ENCODE assay signal across 12 cellular contexts in genomic region chr1:230073371-230074035, GRCh38. TPM values are rescaled to one million over a fixed set of nuclear protein-coding genes. Genes with fewer than 3 reads are reported as not detected.
DNase-seq lines count a peak whose midpoint lies in the region; ATAC-seq and TF ChIP-seq lines count a peak whose summit lies in the region.
"Had no signal": no experiment of that assay in that cellular context is flagged by ENCODE, and none has a peak within 500 bp of the region (broad histone marks: within the 10 kb centered on the region; RNA-seq: fewer than 3 reads in every experiment).

No MANE protein-coding gene starts in this region.

- H3K36me3 ChIP-seq in fibroblast of lung (ENCODE audit: control insufficient read depth, insufficient read depth, low read length) (no peaks in the 10 kb centered on the region), smooth muscle cell (ENCODE audit: low read depth) (no peaks in the 10 kb centered on the region)

- H4K20me1 ChIP-seq in fibroblast of lung (ENCODE audit: control insufficient read depth, extremely low read depth, insufficient read depth, low read length) (no peaks in the 10 kb centered on the region), smooth muscle cell (ENCODE audit: low read depth) (peaks cover 65% of the 10 kb centered on the region)

- H3K4me3 Mint-ChIP-seq in activated CD4-positive, alpha-beta T cell treated with anti-CD3 and anti-CD28 coated beads, Interleukin-2, amount 10 ng/mL, durations not matched to agents 24 days and 14 days = no peak overlapping the region
- H3K4me3 Mint-ChIP-seq: B cell had no signal

- H3K9ac ChIP-seq in fibroblast of lung (ENCODE audit: insufficient read depth, low read length) (peak overlapping the region; percentile 16), smooth muscle cell (ENCODE audit: low read depth) (peak overlapping the region; percentile 45)

- peaks cover 25% of the 10 kb centered on the region for H3K36me3 Mint-ChIP-seq in activated CD4-positive, alpha-beta T cell treated with anti-CD3 and anti-CD28 coated beads, Interleukin-2, amount 10 ng/mL, durations not matched to agents 24 days and 14 days (ENCODE audit: low read depth)

- H3F3A ChIP-seq in smooth muscle cell (ENCODE audit: low read depth) = peaks cover 21% of the 10 kb centered on the region

- peak overlapping the region; percentile 4 for H3K4me2 ChIP-seq in fibroblast of lung (ENCODE audit: extremely low read depth, insufficient read depth, low read length)
- H3K4me2 ChIP-seq in smooth muscle cell = peak overlapping the region; percentile 32

- intact Hi-C loops in activated CD4-positive, alpha-beta T cell treated with anti-CD3 and anti-CD28 coated beads, Interleukin-2, amount 10 ng/mL, durations not matched to agents 24 days and 14 days (cut with micrococcal nuclease) = no loop called here

- no peak for TF ChIP-seq CTCF in fibroblast of lung (conservative IDR thresholded peaks at IDR 0.05 in 1 of 2, IDR thresholded peaks at IDR 0.05 in 1 of 2; ENCODE audit: low read depth in 1 of 2, low read length in 2 of 2)
- no peak for TF ChIP-seq CTCF in smooth muscle cell (IDR thresholded peaks at IDR 0.05; ENCODE audit: borderline replicate concordance, insufficient read depth, poor library complexity, severe bottlenecking)

- peaks cover 66% of the 10 kb centered on the region for H3K4me1 Mint-ChIP-seq in activated CD4-positive, alpha-beta T cell treated with anti-CD3 and anti-CD28 coated beads, Interleukin-2, amount 10 ng/mL, durations not matched to agents 24 days and 14 days

- ATAC-seq in SK-N-SH treated with all-trans-retinoic acid at 6 μM for 48 hours (peak; percentile 81), GM19023 (IDR thresholded peaks at IDR 0.05; ENCODE audit: unreplicated experiment) (no peak), HG02973 (IDR thresholded peaks at IDR 0.05; ENCODE audit: unreplicated experiment) (no peak), HG03378 (IDR thresholded peaks at IDR 0.05; ENCODE audit: unreplicated experiment) (no peak)

- no peaks in the 10 kb centered on the region for H3K9me3 Mint-ChIP-seq in activated CD4-positive, alpha-beta T cell treated with anti-CD3 and anti-CD28 coated beads, Interleukin-2, amount 10 ng/mL, durations not matched to agents 24 days and 14 days
- H3K9me3 Mint-ChIP-seq: activated naive CD4-positive, alpha-beta T cell treated with anti-CD3 and anti-CD28 coated beads, Interleukin-2, amount 50 U/mL, for 72 hours had no signal

- H3K27me3 ChIP-seq in fibroblast of lung (ENCODE audit: control insufficient read depth, insufficient read depth, low read length) (no peaks in the 10 kb centered on the region), smooth muscle cell (ENCODE audit: low read depth) (no peaks in the 10 kb centered on the region)
- H3K27me3 ChIP-seq: SJCRH30 had no signal

- no peak for DNase-seq in activated CD4-positive, alpha-beta T cell treated with anti-CD3 and anti-CD28 coated beads, Interleukin-2, amount 10 ng/mL, durations not matched to agents 24 days and 14 days
- no peak for DNase-seq in activated CD4-positive, alpha-beta T cell treated with anti-CD3 and anti-CD28 coated beads for 1 hour
- DNase-seq in fibroblast of lung (ENCODE audit: low read depth in 2 of 2) (peak; percentile 67 to 78), smooth muscle cell (lab: John Stamatoyannopoulos, UW; ENCODE audit: unreplicated experiment) (no peak)
- DNase-seq: NCI-H1417, SJCRH30 had no signal

- H3K27ac Mint-ChIP-seq in activated CD4-positive, alpha-beta T cell treated with anti-CD3 and anti-CD28 coated beads, Interleukin-2, amount 10 ng/mL, durations not matched to agents 24 days and 14 days = peak overlapping the region; percentile 42
- H3K27ac Mint-ChIP-seq: B cell had no signal

- 17% methylated on average over 4 of the region's 4 CpGs for WGBS in smooth muscle cell (ENCODE audit: low lambda C conversion rate)

- peaks cover 92% of the 10 kb centered on the region for H3K79me2 ChIP-seq in fibroblast of lung (ENCODE audit: control insufficient read depth, insufficient read depth, low read length)
- H3K79me2 ChIP-seq in smooth muscle cell (ENCODE audit: low read depth) = peaks cover 95% of the 10 kb centered on the region

- H3K4me3 ChIP-seq in fibroblast of lung (replicated peaks in 1 of 4; ENCODE audit: control extremely low read depth in 1 of 4, insufficient read depth in 1 of 4, low read depth in 3 of 4, low read length in 4 of 4) = no peak overlapping the region
- no peak overlapping the region for H3K4me3 ChIP-seq in smooth muscle cell
- H3K4me3 ChIP-seq: SJCRH30 had no signal

- H3K9me3 ChIP-seq in fibroblast of lung (ENCODE audit: control insufficient read depth, insufficient read depth, low read depth, low read length) (no peaks in the 10 kb centered on the region), smooth muscle cell (replicated peaks; ENCODE audit: low read depth) (no peaks in the 10 kb centered on the region)
- H3K9me3 ChIP-seq: SJCRH30 had no signal

- H3K4me1 ChIP-seq in fibroblast of lung (ENCODE audit: control insufficient read depth, extremely low read depth, insufficient read depth, low read length) (peaks cover 20% of the 10 kb centered on the region), smooth muscle cell (ENCODE audit: low read depth) (peaks cover 37% of the 10 kb centered on the region)

- H2AFZ ChIP-seq in fibroblast of lung (ENCODE audit: low read length) (no peak overlapping the region), smooth muscle cell (ENCODE audit: low read depth) (no peak overlapping the region)

- H3K27ac ChIP-seq in fibroblast of lung (ENCODE audit: insufficient read depth, low read length) = peak overlapping the region; percentile 54
- H3K27ac ChIP-seq in smooth muscle cell (ENCODE audit: low read depth) = peak overlapping the region; percentile 76
- H3K27ac ChIP-seq: SJCRH30 had no signal

- H3K27me3 Mint-ChIP-seq in activated CD4-positive, alpha-beta T cell treated with anti-CD3 and anti-CD28 coated beads, Interleukin-2, amount 10 ng/mL, durations not matched to agents 24 days and 14 days = no peaks in the 10 kb centered on the region
- H3K27me3 Mint-ChIP-seq: B cell had no signal

TF ChIP-seq in SK-N-SH treated with all-trans-retinoic acid at 6 μM for 48 hours, 23 proteins besides CTCF, POLR2A, EP300 and RAD21:
- 0 out of 2 replicates have a peak, but pooled peaks have one; percentile 12 for TF ChIP-seq OSR1 (CRISPR knock-in tag; IDR thresholded peaks at IDR 0.05)
- TF ChIP-seq ZC3H10 (CRISPR knock-in tag; IDR thresholded peaks at IDR 0.05) = 0 out of 2 replicates have a peak, but pooled peaks have one; percentile 39
- no peak for TF ChIP-seq ARNTL (CRISPR knock-in tag; IDR thresholded peaks at IDR 0.05; ENCODE audit: borderline replicate concordance, low read depth)

RNA-seq across cellular contexts. Expression of gene GALNT2, which starts 6.5 kb away (rescaled TPM):
- total RNA-seq in activated CD4-positive, alpha-beta T cell treated with anti-CD3 and anti-CD28 coated beads, Interleukin-2, amount 10 ng/mL, durations not matched to agents 24 days and 14 days = 68.5 and 72.4 TPM in 2 replicates
- total RNA-seq in fibroblast of lung (61.6 and 106 TPM in 2 replicates), smooth muscle cell (76.4 and 91.0 TPM in 2 replicates)
- polyA plus RNA-seq in fibroblast of lung (111 and 115 TPM in 2 replicates), smooth muscle cell (152 and 162 TPM in 2 replicates)
- 124 and 130 TPM in 2 replicates for polyA plus RNA-seq in fibroblast of lung (2012)
- polyA minus RNA-seq in fibroblast of lung (ENCODE audit: low replicate concordance) = 76.1 and 79.5 TPM in 2 replicates

Comparison
In these comparisons a context has a peak if more than half of its experiments do, and no peak if none do; other contexts are left out.
1. DNase-seq: peak in fibroblast of lung (2 of 2); none in activated CD4-positive, alpha-beta T cell treated with anti-CD3 and anti-CD28 coated beads, Interleukin-2, amount 10 ng/mL, durations not matched to agents 24 days and 14 days (single experiment), activated CD4-positive, alpha-beta T cell treated with anti-CD3 and anti-CD28 coated beads for 1 hour (single experiment) and smooth muscle cell (single experiment).